ENCODE assay signal across 1 cellular context in genomic region chr1:167803358-167804217, GRCh38.
TF ChIP-seq lines count a peak whose summit lies in the region.

No MANE protein-coding gene starts in this region.

TF ChIP-seq in K562, 482 proteins besides CTCF, POLR2A, EP300 and RAD21 (continued from another document):
- TF ChIP-seq E2F6 (IDR thresholded peaks at IDR 0.05; ENCODE audit: borderline replicate concordance in 1 of 2, extremely low read depth in 1 of 2, insufficient read depth in 1 of 2, insufficient read length in 1 of 2, low read depth in 1 of 2, low read length in 1 of 2, poor library complexity in 1 of 2, severe bottlenecking in 1 of 2) (peak in 1 of 2 experiments; percentile 13), GTF2E2 (tag; IDR thresholded peaks at IDR 0.05) (no peak), ZNF592 (IDR thresholded peaks at IDR 0.05) (peak; percentile 82), ZFX (CRISPR knock-in tag; IDR thresholded peaks at IDR 0.05) (no peak), FOXP4 (CRISPR knock-in tag; IDR thresholded peaks at IDR 0.05; ENCODE audit: borderline replicate concordance) (no peak), MBD1 (CRISPR knock-in tag; IDR thresholded peaks at IDR 0.05) (no peak), ARID3A (IDR thresholded peaks at IDR 0.05; ENCODE audit: borderline replicate concordance, low read depth, low read length) (no peak), EP400 (IDR thresholded peaks at IDR 0.05) (peak; percentile 61), XRCC4 (IDR thresholded peaks at IDR 0.05; ENCODE audit: extremely low read depth, insufficient read depth, insufficient read length) (no peak), ARNT (IDR thresholded peaks at IDR 0.05) (peak in 1 of 2 experiments; percentile 62; a peak in 1 of 4 replicates), SPI1 (IDR thresholded peaks at IDR 0.05; ENCODE audit: borderline replicate concordance, low read depth, low read length) (no peak), FOXA3 (CRISPR knock-in tag; conservative IDR thresholded peaks at IDR 0.05 in 1 of 2, IDR thresholded peaks at IDR 0.05 in 1 of 2) (no peak), SIN3B (IDR thresholded peaks at IDR 0.05; ENCODE audit: low read depth) (peak; percentile 41; the same call in 1 of the 2 replicates), CSDE1 (IDR thresholded peaks at IDR 0.05) (no peak), ZEB2 (IDR thresholded peaks at IDR 0.05) (peak; percentile 59)
